In the genomic region with DNA sequence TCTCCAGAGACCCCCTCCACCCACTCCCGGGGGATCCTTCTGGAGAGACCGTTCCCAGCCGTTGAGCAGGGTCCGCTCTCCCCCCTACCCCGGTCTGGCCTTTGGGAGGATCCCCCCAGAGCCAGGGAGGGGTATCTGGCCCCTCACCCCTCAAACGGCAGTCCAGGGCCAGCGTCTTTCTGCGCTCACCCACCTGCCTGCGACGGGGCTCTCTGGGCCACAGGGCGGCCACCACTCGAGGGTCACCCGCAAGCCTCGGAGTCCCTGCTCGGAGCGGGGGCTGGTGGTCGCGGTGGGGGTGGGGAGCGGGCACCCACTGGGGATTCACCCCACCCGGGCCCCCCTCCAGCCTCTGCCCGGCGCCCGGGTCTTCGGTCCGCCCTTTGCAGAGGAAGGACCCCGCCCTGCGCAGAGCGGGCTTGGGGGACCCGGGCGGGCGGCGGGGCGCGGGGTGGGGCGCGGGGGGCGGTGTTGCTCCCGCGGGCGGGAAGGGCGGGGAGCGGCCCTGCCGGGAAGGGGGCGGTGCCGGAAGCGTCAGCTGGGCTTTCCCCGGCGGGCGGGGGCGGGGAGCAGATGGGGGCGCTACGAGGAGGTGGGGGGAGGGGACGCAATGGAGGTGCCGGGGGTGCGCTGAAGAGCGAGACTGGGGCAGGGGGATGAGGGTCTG, we compare ENCODE assay signal across 8 cellular contexts. TPM values are rescaled to one million over a fixed set of nuclear protein-coding genes. Genes with fewer than 3 reads are reported as not detected.
A peak's percentile ranks its signal among the peaks of the same experiment; 100 is the strongest.
DNase-seq lines count a peak whose midpoint lies in the region; ATAC-seq and TF ChIP-seq lines count a peak whose summit lies in the region.

No MANE protein-coding gene starts in this region.

- H4K20me1 ChIP-seq in SK-N-SH (ENCODE audit: insufficient read depth): no peaks in the 10 kb centered on the region

- no peak for TF ChIP-seq CTCF in SK-N-SH (IDR thresholded peaks at IDR 0.05)

- H3K4me1 ChIP-seq in SK-N-SH (ENCODE audit: control insufficient read depth in 1 of 2, insufficient read depth in 2 of 2, low read depth in 1 of 2, low read length in 1 of 2): peaks cover 6 to 31% of the 10 kb centered on the region in 2 experiments; a peak in 2 of 4 replicates

- no peaks in the 10 kb centered on the region for H3F3A ChIP-seq in SK-N-SH (replicated peaks; ENCODE audit: insufficient read depth)

- DNase-seq in SK-N-SH (peak; percentile 81), T-helper 9 cell (peak; percentile 83), astrocyte of the hippocampus (ENCODE audit: low read depth, low spot score) (peak; percentile 75), iPS-NIHi11 (ENCODE audit: low spot score) (peak; percentile 73), NCI-H1930 (lab: John Stamatoyannopoulos, UW) (no peak), HPDE6-E6E7 (ENCODE audit: extremely low spot score) (no peak)
- peak; percentile 91 for DNase-seq in stimulated activated CD4-positive, alpha-beta T cell treated with anti-CD3 and anti-CD28 coated beads, Interleukin-1b, Interleukin-23, amount 100 ng/mL, for 48 hours

- TF ChIP-seq RAD21 in SK-N-SH (IDR thresholded peaks at IDR 0.05; ENCODE audit: low read length): no peak

- H3K9me2 ChIP-seq in SK-N-SH: no peaks in the 10 kb centered on the region

- 0 out of 2 replicates have a peak overlapping the region, but pooled peaks have one; percentile 7 for H3K4me2 ChIP-seq in SK-N-SH

- ATAC-seq in SK-N-SH treated with all-trans-retinoic acid at 6 μM for 48 hours: no peak

- no peak for TF ChIP-seq EP300 in SK-N-SH (IDR thresholded peaks at IDR 0.05; ENCODE audit: borderline replicate concordance in 1 of 2, low read depth in 1 of 2, low read length in 1 of 2)

- H3K4me3 ChIP-seq in SK-N-SH (ENCODE audit: low read depth in 2 of 2, low read length in 1 of 2): no peak overlapping the region

- H3K9me3 ChIP-seq in SK-N-SH: no peaks in the 10 kb centered on the region

- no peaks in the 10 kb centered on the region for H3K36me3 ChIP-seq in SK-N-SH (replicated peaks in 1 of 2; ENCODE audit: control insufficient read depth in 1 of 2, insufficient read depth in 2 of 2, low read length in 1 of 2)

- no peak overlapping the region for H3K9ac ChIP-seq in SK-N-SH

- H3K79me2 ChIP-seq in SK-N-SH (ENCODE audit: insufficient read depth): no peaks in the 10 kb centered on the region

- H3K27me3 ChIP-seq in SK-N-SH (ENCODE audit: insufficient read depth): no peaks in the 10 kb centered on the region

- POLR2A ChIA-PET in SK-N-SH (lab: Yijun Ruan, JAX): no interaction called here

- no peak overlapping the region for H2AFZ ChIP-seq in SK-N-SH (ENCODE audit: low read depth)

- H3K27ac ChIP-seq in SK-N-SH (ENCODE audit: low read depth in 2 of 2, low read length in 1 of 2): no peak overlapping the region; a peak in 1 of 4 replicates

- 12% methylated on average over 16 of the region's 56 CpGs for WGBS in SK-N-SH (ENCODE audit: low lambda C conversion rate)

- CTCF ChIA-PET in SK-N-SH (lab: Yijun Ruan, JAX): no interaction called here

TF ChIP-seq in SK-N-SH, 30 proteins besides CTCF, POLR2A, EP300 and RAD21 (continues in another document):
- TF ChIP-seq GABPA (IDR thresholded peaks at IDR 0.05; ENCODE audit: low read depth) (no peak), SIN3A (IDR thresholded peaks at IDR 0.05; ENCODE audit: borderline replicate concordance, low read depth, low read length) (no peak), FOXM1 (IDR thresholded peaks at IDR 0.05; ENCODE audit: low read depth) (no peak), TCF12 (IDR thresholded peaks at IDR 0.05) (no peak), JUND (IDR thresholded peaks at IDR 0.05) (no peak), RXRA (IDR thresholded peaks at IDR 0.05; ENCODE audit: borderline replicate concordance, low read depth) (no peak), IRF3 (IDR thresholded peaks at IDR 0.05; ENCODE audit: low read depth, low read length) (no peak)
- TF ChIP-seq, protein P1, sequence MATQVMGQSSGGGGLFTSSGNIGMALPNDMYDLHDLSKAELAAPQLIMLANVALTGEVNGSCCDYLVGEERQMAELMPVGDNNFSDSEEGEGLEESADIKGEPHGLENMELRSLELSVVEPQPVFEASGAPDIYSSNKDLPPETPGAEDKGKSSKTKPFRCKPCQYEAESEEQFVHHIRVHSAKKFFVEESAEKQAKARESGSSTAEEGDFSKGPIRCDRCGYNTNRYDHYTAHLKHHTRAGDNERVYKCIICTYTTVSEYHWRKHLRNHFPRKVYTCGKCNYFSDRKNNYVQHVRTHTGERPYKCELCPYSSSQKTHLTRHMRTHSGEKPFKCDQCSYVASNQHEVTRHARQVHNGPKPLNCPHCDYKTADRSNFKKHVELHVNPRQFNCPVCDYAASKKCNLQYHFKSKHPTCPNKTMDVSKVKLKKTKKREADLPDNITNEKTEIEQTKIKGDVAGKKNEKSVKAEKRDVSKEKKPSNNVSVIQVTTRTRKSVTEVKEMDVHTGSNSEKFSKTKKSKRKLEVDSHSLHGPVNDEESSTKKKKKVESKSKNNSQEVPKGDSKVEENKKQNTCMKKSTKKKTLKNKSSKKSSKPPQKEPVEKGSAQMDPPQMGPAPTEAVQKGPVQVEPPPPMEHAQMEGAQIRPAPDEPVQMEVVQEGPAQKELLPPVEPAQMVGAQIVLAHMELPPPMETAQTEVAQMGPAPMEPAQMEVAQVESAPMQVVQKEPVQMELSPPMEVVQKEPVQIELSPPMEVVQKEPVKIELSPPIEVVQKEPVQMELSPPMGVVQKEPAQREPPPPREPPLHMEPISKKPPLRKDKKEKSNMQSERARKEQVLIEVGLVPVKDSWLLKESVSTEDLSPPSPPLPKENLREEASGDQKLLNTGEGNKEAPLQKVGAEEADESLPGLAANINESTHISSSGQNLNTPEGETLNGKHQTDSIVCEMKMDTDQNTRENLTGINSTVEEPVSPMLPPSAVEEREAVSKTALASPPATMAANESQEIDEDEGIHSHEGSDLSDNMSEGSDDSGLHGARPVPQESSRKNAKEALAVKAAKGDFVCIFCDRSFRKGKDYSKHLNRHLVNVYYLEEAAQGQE (IDR thresholded peaks at IDR 0.05; ENCODE audit: low read depth, low read length): no peak

TF ChIP-seq in SK-N-SH treated with all-trans-retinoic acid at 6 μM for 48 hours, 23 proteins besides CTCF, POLR2A, EP300 and RAD21:
- TF ChIP-seq ZFP30 (CRISPR knock-in tag; IDR thresholded peaks at IDR 0.05): no peak
- no peak for TF ChIP-seq OSR1 (CRISPR knock-in tag; IDR thresholded peaks at IDR 0.05)
- TF ChIP-seq, protein P2, sequence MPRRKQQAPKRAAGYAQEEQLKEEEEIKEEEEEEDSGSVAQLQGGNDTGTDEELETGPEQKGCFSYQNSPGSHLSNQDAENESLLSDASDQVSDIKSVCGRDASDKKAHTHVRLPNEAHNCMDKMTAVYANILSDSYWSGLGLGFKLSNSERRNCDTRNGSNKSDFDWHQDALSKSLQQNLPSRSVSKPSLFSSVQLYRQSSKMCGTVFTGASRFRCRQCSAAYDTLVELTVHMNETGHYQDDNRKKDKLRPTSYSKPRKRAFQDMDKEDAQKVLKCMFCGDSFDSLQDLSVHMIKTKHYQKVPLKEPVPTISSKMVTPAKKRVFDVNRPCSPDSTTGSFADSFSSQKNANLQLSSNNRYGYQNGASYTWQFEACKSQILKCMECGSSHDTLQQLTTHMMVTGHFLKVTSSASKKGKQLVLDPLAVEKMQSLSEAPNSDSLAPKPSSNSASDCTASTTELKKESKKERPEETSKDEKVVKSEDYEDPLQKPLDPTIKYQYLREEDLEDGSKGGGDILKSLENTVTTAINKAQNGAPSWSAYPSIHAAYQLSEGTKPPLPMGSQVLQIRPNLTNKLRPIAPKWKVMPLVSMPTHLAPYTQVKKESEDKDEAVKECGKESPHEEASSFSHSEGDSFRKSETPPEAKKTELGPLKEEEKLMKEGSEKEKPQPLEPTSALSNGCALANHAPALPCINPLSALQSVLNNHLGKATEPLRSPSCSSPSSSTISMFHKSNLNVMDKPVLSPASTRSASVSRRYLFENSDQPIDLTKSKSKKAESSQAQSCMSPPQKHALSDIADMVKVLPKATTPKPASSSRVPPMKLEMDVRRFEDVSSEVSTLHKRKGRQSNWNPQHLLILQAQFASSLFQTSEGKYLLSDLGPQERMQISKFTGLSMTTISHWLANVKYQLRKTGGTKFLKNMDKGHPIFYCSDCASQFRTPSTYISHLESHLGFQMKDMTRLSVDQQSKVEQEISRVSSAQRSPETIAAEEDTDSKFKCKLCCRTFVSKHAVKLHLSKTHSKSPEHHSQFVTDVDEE (CRISPR knock-in tag; IDR thresholded peaks at IDR 0.05): no peak

RNA-seq across cellular contexts. Expression of gene CRELD2, which starts 16.6 kb away (rescaled TPM):
- polyA plus RNA-seq in SK-N-SH (2012; rRNA removed): 92.5 and 113 TPM in 2 replicates
- 66.3 and 80.8 TPM in 2 replicates for polyA plus RNA-seq in SK-N-SH (2012; cell fraction: cytosol; rRNA removed)
- polyA plus RNA-seq in SK-N-SH (2012; cell fraction: nucleus; rRNA removed): 104 and 142 TPM in 2 replicates

RNA-seq across cellular contexts. Expression of gene ALG12, which starts 16.8 kb away (rescaled TPM):
- 7.5 and 9.9 TPM in 2 replicates for polyA plus RNA-seq in SK-N-SH (2012; rRNA removed)
- polyA plus RNA-seq in SK-N-SH (2012; cell fraction: cytosol; rRNA removed): 6.0 and 8.3 TPM in 2 replicates
- polyA plus RNA-seq in SK-N-SH (2012; cell fraction: nucleus; rRNA removed): 23.2 and 25.7 TPM in 2 replicates

RNA-seq across cellular contexts. Expression of gene PIM3, which starts 25.5 kb away (rescaled TPM):
- polyA plus RNA-seq in SK-N-SH (2012; rRNA removed): 9.9 and 15.3 TPM in 2 replicates
- 6.3 and 10.1 TPM in 2 replicates for polyA plus RNA-seq in SK-N-SH (2012; cell fraction: cytosol; rRNA removed)
- polyA plus RNA-seq in SK-N-SH (2012; cell fraction: nucleus; rRNA removed): 22.4 and 23.7 TPM in 2 replicates

Comparison
In these comparisons a context has a peak if more than half of its experiments do, and no peak if none do; other contexts are left out.
1. DNase-seq: peak in SK-N-SH (single experiment), T-helper 9 cell (single experiment), astrocyte of the hippocampus (single experiment), iPS-NIHi11 (single experiment) and stimulated activated CD4-positive, alpha-beta T cell treated with anti-CD3 and anti-CD28 coated beads, Interleukin-1b, Interleukin-23, amount 100 ng/mL, for 48 hours (single experiment); none in NCI-H1930 (0 of 2) and HPDE6-E6E7 (single experiment).